In genomic region chr20:64220891-64221527, GRCh38 we compare ENCODE assay signal across 1 cellular context.
A peak's percentile ranks its signal among the peaks of the same experiment; 100 is the strongest.
TF ChIP-seq lines count a peak whose summit lies in the region.

No MANE protein-coding gene starts in this region.

TF ChIP-seq in HepG2, 621 proteins besides CTCF, POLR2A, EP300 and RAD21 (continued from another document and continues in another):
- TF ChIP-seq MAX (IDR thresholded peaks at IDR 0.05) (peak; percentile 56), USF2 (IDR thresholded peaks at IDR 0.05; ENCODE audit: low read depth, low read length) (no peak), USF2 (CRISPR knock-in tag; IDR thresholded peaks at IDR 0.05; ENCODE audit: borderline replicate concordance) (0 out of 2 replicates have a peak, but pooled peaks have one; percentile 30), ARNTL (CRISPR knock-in tag; IDR thresholded peaks at IDR 0.05) (peak; percentile 39; the same call in 1 of the 2 replicates), SOX13 (IDR thresholded peaks at IDR 0.05) (no peak), SOX13 (CRISPR knock-in tag; conservative IDR thresholded peaks at IDR 0.05 in 1 of 2, IDR thresholded peaks at IDR 0.05 in 1 of 2) (peak in 1 of 2 experiments; percentile 51; a peak in 1 of 4 replicates), MEIS2 (CRISPR knock-in tag; IDR thresholded peaks at IDR 0.05) (peak; percentile 87), SAP130 (CRISPR knock-in tag; IDR thresholded peaks at IDR 0.05; ENCODE audit: low read depth) (peak; percentile 58), AHDC1 (CRISPR knock-in tag; IDR thresholded peaks at IDR 0.05; ENCODE audit: borderline replicate concordance) (0 out of 2 replicates have a peak, but pooled peaks have one; percentile 34), FOXO1 (CRISPR knock-in tag; IDR thresholded peaks at IDR 0.05) (peak; percentile 60; the same call in 1 of the 2 replicates), NR2F2 (IDR thresholded peaks at IDR 0.05; ENCODE audit: borderline replicate concordance, low read depth) (peak; percentile 92), XRCC5 (optimal IDR thresholded peaks at IDR 0.05; ENCODE audit: low read length) (peak; percentile 54), GATAD2A (CRISPR knock-in tag; IDR thresholded peaks at IDR 0.05) (peak; percentile 44; the same call in 1 of the 2 replicates), ZNF30 (CRISPR knock-in tag; IDR thresholded peaks at IDR 0.05) (no peak), GFI1 (CRISPR knock-in tag; IDR thresholded peaks at IDR 0.05; ENCODE audit: borderline replicate concordance) (no peak), ZNF891 (CRISPR knock-in tag; IDR thresholded peaks at IDR 0.05) (no peak; the same call in 1 of the 2 replicates), SAFB2 (CRISPR knock-in tag; IDR thresholded peaks at IDR 0.05; ENCODE audit: borderline replicate concordance, low read depth) (no peak), FOXA3 (CRISPR knock-in tag; IDR thresholded peaks at IDR 0.05) (0 out of 2 replicates have a peak, but pooled peaks have one; percentile 46), CC2D1A (CRISPR knock-in tag; IDR thresholded peaks at IDR 0.05) (no peak), NR2C2 (CRISPR knock-in tag; IDR thresholded peaks at IDR 0.05; ENCODE audit: borderline replicate concordance) (peak; percentile 66), ZBTB7A (CRISPR knock-in tag; IDR thresholded peaks at IDR 0.05) (peak; percentile 88; the same call in 1 of the 2 replicates), RXRA (CRISPR knock-in tag; IDR thresholded peaks at IDR 0.05) (peak; percentile 89), ZBTB10 (CRISPR knock-in tag; IDR thresholded peaks at IDR 0.05; ENCODE audit: borderline replicate concordance) (no peak), ZNF33B (CRISPR knock-in tag; IDR thresholded peaks at IDR 0.05) (peak; percentile 36; the same call in 1 of the 2 replicates), ZNF256 (CRISPR knock-in tag; conservative IDR thresholded peaks at IDR 0.05) (no peak), ISL2 (CRISPR knock-in tag; IDR thresholded peaks at IDR 0.05) (0 out of 2 replicates have a peak, but pooled peaks have one; percentile 39), SOX6 (IDR thresholded peaks at IDR 0.05) (no peak), SOX6 (CRISPR knock-in tag; IDR thresholded peaks at IDR 0.05) (peak; percentile 74), TFE3 (CRISPR knock-in tag; IDR thresholded peaks at IDR 0.05) (peak; percentile 41; the same call in 1 of the 2 replicates), TAF15 (IDR thresholded peaks at IDR 0.05; ENCODE audit: low read depth, low read length, poor library complexity, severe bottlenecking) (no peak), HMGXB3 (CRISPR knock-in tag; IDR thresholded peaks at IDR 0.05; ENCODE audit: borderline replicate concordance) (no peak), MEF2D (CRISPR knock-in tag; IDR thresholded peaks at IDR 0.05) (no peak), TOPORS (CRISPR knock-in tag; IDR thresholded peaks at IDR 0.05) (0 out of 2 replicates have a peak, but pooled peaks have one; percentile 23), ZNF354B (CRISPR knock-in tag; IDR thresholded peaks at IDR 0.05) (peak; percentile 26; the same call in 1 of the 2 replicates), ZNF430 (CRISPR knock-in tag; IDR thresholded peaks at IDR 0.05) (no peak), PHF21A (CRISPR knock-in tag; IDR thresholded peaks at IDR 0.05) (peak; percentile 56), AKAP8 (CRISPR knock-in tag; IDR thresholded peaks at IDR 0.05) (no peak), KLF11 (CRISPR knock-in tag; IDR thresholded peaks at IDR 0.05) (no peak), NRL (CRISPR knock-in tag; IDR thresholded peaks at IDR 0.05; ENCODE audit: borderline replicate concordance) (peak; percentile 34; the same call in 1 of the 2 replicates), TRIM24 (CRISPR knock-in tag; IDR thresholded peaks at IDR 0.05) (peak; percentile 53; the same call in 1 of the 2 replicates), DPF2 (CRISPR knock-in tag; IDR thresholded peaks at IDR 0.05; ENCODE audit: borderline replicate concordance, low read depth) (no peak), MYC (CRISPR knock-in tag; IDR thresholded peaks at IDR 0.05; ENCODE audit: borderline replicate concordance) (peak; percentile 72), MED1 (CRISPR knock-in tag; IDR thresholded peaks at IDR 0.05) (peak; percentile 71), ZNF75D (CRISPR knock-in tag; IDR thresholded peaks at IDR 0.05; ENCODE audit: borderline replicate concordance) (no peak), SALL2 (CRISPR knock-in tag; IDR thresholded peaks at IDR 0.05) (no peak), SP5 (CRISPR knock-in tag; IDR thresholded peaks at IDR 0.05; ENCODE audit: borderline replicate concordance, low read depth) (peak; percentile 53; the same call in 1 of the 2 replicates), NCOR1 (IDR thresholded peaks at IDR 0.05; ENCODE audit: borderline replicate concordance, low read length) (peak; percentile 66; the same call in 1 of the 2 replicates), FOXJ3 (CRISPR knock-in tag; IDR thresholded peaks at IDR 0.05; ENCODE audit: borderline replicate concordance) (peak; percentile 53; the same call in 1 of the 2 replicates), TBX2 (CRISPR knock-in tag; IDR thresholded peaks at IDR 0.05; ENCODE audit: borderline replicate concordance) (peak; percentile 38; the same call in 1 of the 2 replicates), HES4 (CRISPR knock-in tag; IDR thresholded peaks at IDR 0.05; ENCODE audit: borderline replicate concordance) (0 out of 2 replicates have a peak, but pooled peaks have one; percentile 32), ZNF225 (CRISPR knock-in tag; IDR thresholded peaks at IDR 0.05) (0 out of 2 replicates have a peak, but pooled peaks have one; percentile 34), REPIN1 (CRISPR knock-in tag; IDR thresholded peaks at IDR 0.05; ENCODE audit: borderline replicate concordance, low read depth) (peak; percentile 84; the same call in 1 of the 2 replicates), ZFAT (CRISPR knock-in tag; conservative IDR thresholded peaks at IDR 0.05) (no peak), PAF1 (CRISPR knock-in tag; IDR thresholded peaks at IDR 0.05) (no peak), SNRNP70 (IDR thresholded peaks at IDR 0.05; ENCODE audit: low read depth, low read length) (no peak)
